ENCODE assay signal across 8 cellular contexts in the genomic region with DNA sequence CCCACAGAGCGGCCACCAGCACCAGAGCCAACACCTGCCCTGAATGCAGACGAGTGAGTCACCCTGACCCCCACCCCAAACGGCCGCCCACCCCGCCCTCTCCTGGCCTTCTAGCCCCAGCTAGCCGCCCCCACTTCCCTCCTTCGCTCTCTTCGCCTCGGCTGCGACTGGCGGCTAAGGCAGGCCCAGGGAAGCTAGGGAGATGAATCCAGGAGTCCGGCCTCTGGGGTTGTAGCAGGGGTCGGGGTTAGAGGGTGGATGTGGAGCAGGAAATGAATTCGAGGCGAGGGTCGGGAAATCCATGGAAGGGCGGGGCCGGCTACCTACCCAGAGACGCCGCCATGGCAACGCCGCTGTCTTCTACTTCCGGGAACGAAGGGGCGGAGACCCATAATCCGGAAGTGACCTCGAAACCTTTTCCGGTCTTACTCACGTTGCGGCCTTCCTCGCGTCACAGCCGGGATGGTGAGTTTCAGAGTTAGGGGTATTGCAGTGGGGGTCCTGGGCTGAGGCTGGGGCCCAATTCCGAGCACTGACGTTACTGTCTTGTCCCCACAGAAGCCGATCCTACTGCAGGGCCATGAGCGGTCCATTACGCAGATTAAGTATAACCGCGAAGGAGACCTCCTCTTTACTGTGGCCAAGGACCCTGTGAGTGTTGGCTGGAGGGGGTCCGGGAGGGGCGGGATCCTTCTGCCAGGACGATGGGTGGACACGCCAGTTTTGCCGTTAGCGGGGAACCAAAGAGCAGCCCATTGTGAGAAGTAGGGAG. TPM values are rescaled to one million over a fixed set of nuclear protein-coding genes. Genes with fewer than 3 reads are reported as not detected.
DNase-seq lines count a peak whose midpoint lies in the region; ATAC-seq and TF ChIP-seq lines count a peak whose summit lies in the region.

A gene (plus strand): TSS at position 428 of the 772 bp plus-strand sequence. CDS start 35 bp downstream, at position 463.
A gene (minus strand): TSS at position 374 of the 772 bp plus-strand sequence. CDS start 31 bp downstream, at position 343.

- peaks cover 45% of the 10 kb centered on the region for H3K79me2 ChIP-seq in HCT116 (ENCODE audit: insufficient read depth, low read length)

- H3K23ac ChIP-seq in neuronal stem cell (ENCODE audit: low read depth, low read length, poor library complexity): peak within 1 kb of the TSS; percentile 25

- H3K27me3 ChIP-seq in HCT116 (ENCODE audit: insufficient read depth, low read length) (no peaks in the 10 kb centered on the region), gastroesophageal sphincter (no peaks in the 10 kb centered on the region), neuronal stem cell (ENCODE audit: control insufficient read depth in 3 of 3, insufficient read depth in 3 of 3, low read depth in 1 of 3, low read length in 3 of 3) (no peaks in the 10 kb centered on the region)

- peak within 1 kb of the TSS; percentile 96 for H3K4me2 ChIP-seq in HCT116 (ENCODE audit: low read length)
- peak within 1 kb of the TSS; percentile 66 for H3K4me2 ChIP-seq in neuronal stem cell (ENCODE audit: insufficient read depth, low read length, poor library complexity, severe bottlenecking)

- H3K9ac ChIP-seq in HCT116 (ENCODE audit: low read length) (peak within 1 kb of the TSS; percentile 99), SK-N-MC (ENCODE audit: insufficient read length) (peak within 1 kb of the TSS; percentile 98), neuronal stem cell (ENCODE audit: low read depth, low read length, poor library complexity) (peak within 1 kb of the TSS; percentile 78)

- TSS peak; percentile 58 for BruUV-seq in HCT116 (replicated peaks; lab: Mats Ljungman, UMichigan)

- no peak within 1 kb of the TSS for H2BK15ac ChIP-seq in neuronal stem cell (ENCODE audit: low read length)

- H3K14ac ChIP-seq in neuronal stem cell (ENCODE audit: low read length): no peak within 1 kb of the TSS

- ATAC-seq in HCT116 (peak; percentile 87), gastroesophageal sphincter (peak; percentile 97)

- peak within 1 kb of the TSS; percentile 84 for H3K18ac ChIP-seq in neuronal stem cell (ENCODE audit: low read length)

- CTCF ChIA-PET in HCT116 (lab: Charles Lee): interaction anchor here (1.0 kb wide), 1 partner anchor 26 kb away, joined by 3 read pairs; no protein-coding TSS in a partner anchor
- CTCF ChIA-PET in activated naive CD4-positive, alpha-beta T cell treated with anti-CD3 and anti-CD28 coated beads, Interleukin-2, amount 10 ng/mL, durations not matched to agents 7 days and 5 days (lab: Charles Lee): interaction anchor here (2.7 kb wide), 1 partner anchor 27 kb away, joined by 19 read pairs; no protein-coding TSS in a partner anchor

- peaks cover 57% of the 10 kb centered on the region for H3K4me1 Mint-ChIP-seq in activated naive CD4-positive, alpha-beta T cell treated with anti-CD3 and anti-CD28 coated beads, Interleukin-2, amount 10 ng/mL, durations not matched to agents 7 days and 5 days

- no peak for TF ChIP-seq RAD21 in HCT116 (IDR thresholded peaks at IDR 0.05; ENCODE audit: low read depth)

- H2AFZ ChIP-seq in HCT116 (ENCODE audit: low read depth, low read length, poor library complexity, severe bottlenecking): no peak within 1 kb of the TSS
- H2AFZ ChIP-seq in neuronal stem cell (ENCODE audit: low read length): peak within 1 kb of the TSS; percentile 98

- H3K4me3 Mint-ChIP-seq in activated naive CD4-positive, alpha-beta T cell treated with anti-CD3 and anti-CD28 coated beads, Interleukin-2, amount 10 ng/mL, durations not matched to agents 7 days and 5 days: peak within 1 kb of the TSS; percentile 97

- H3K4me3 ChIP-seq in HCT116 (replicated peaks in 1 of 2; ENCODE audit: low read depth in 1 of 2, low read length in 2 of 2) (peak within 1 kb of the TSS; percentile 96 to 99), SK-N-MC (peak within 1 kb of the TSS; percentile 99), gastroesophageal sphincter (peak within 1 kb of the TSS; percentile 65 to 96), neuronal stem cell (ENCODE audit: low read length in 2 of 2) (peak within 1 kb of the TSS; percentile 84 to 97)

- H3K27me3 Mint-ChIP-seq in activated naive CD4-positive, alpha-beta T cell treated with anti-CD3 and anti-CD28 coated beads, Interleukin-2, amount 10 ng/mL, durations not matched to agents 7 days and 5 days: no peaks in the 10 kb centered on the region

- peaks cover 15 to 35% of the 10 kb centered on the region in 2 experiments for H3K4me1 ChIP-seq in HCT116 (ENCODE audit: control insufficient read depth in 1 of 2, insufficient read depth in 2 of 2, low read length in 2 of 2)
- H3K4me1 ChIP-seq in gastroesophageal sphincter: peaks cover 6 to 41% (median 20%) of the 10 kb centered on the region in 3 donors
- peaks cover 10 to 15% of the 10 kb centered on the region in 2 donors for H3K4me1 ChIP-seq in neuronal stem cell (ENCODE audit: control insufficient read depth in 2 of 2, insufficient read depth in 1 of 2, low read depth in 1 of 2, low read length in 2 of 2)

- no peak within 1 kb of the TSS for H2AK5ac ChIP-seq in neuronal stem cell (ENCODE audit: low read depth, low read length)

- no peak for TF ChIP-seq EP300 in gastroesophageal sphincter (IDR thresholded peaks at IDR 0.05)

- peak; percentile 96 for DNase-seq in G401 (ENCODE audit: low spot score)
- DNase-seq in HCT116 (ENCODE audit: low read depth, low spot score): peak; percentile 85
- peak; percentile 94 for DNase-seq in NAMALWA (ENCODE audit: low spot score)
- DNase-seq in SK-N-MC (ENCODE audit: low read depth, low spot score): peak; percentile 44
- peak; percentile 96 for DNase-seq in activated naive CD4-positive, alpha-beta T cell treated with anti-CD3 and anti-CD28 coated beads, Interleukin-2, amount 10 ng/mL, durations not matched to agents 7 days and 5 days
- peak; percentile 90 for DNase-seq in neuronal stem cell (ENCODE audit: low spot score)

- TF ChIP-seq POLR2A in HCT116 (IDR thresholded peaks at IDR 0.05; ENCODE audit: borderline replicate concordance, extremely low read depth, insufficient read depth, insufficient read length) (peak; percentile 68), gastroesophageal sphincter (IDR thresholded peaks at IDR 0.05) (peak; percentile 62 to 65)

- H2BK12ac ChIP-seq in neuronal stem cell (ENCODE audit: low read length): no peak within 1 kb of the TSS

- no peak within 1 kb of the TSS for H2BK5ac ChIP-seq in neuronal stem cell (ENCODE audit: low read length)

- WGBS in gastroesophageal sphincter (ENCODE audit: low coverage in 1 of 2), 2 donors: 0% methylated on average over 28 of the region's 46 CpGs; no CpG with 5 or more reads in 1 of the 2 donors
- WGBS in neuronal stem cell (ENCODE audit: extremely low coverage in 2 of 2, insufficient read length in 2 of 2, insufficient replicate concordance in 1 of 2), 2 donors: no CpG with 5 or more reads among the region's 46 CpGs

- TF ChIP-seq CTCF in HCT116 (IDR thresholded peaks at IDR 0.05 in 2 of 3, conservative IDR thresholded peaks at IDR 0.05 in 1 of 3; ENCODE audit: borderline replicate concordance in 1 of 3, insufficient read depth in 1 of 3, low read depth in 2 of 3, low read length in 2 of 3) (no peak), gastroesophageal sphincter (IDR thresholded peaks at IDR 0.05) (no peak), subcutaneous adipose tissue (IDR thresholded peaks at IDR 0.05; ENCODE audit: low read depth) (no peak)

- no peak within 1 kb of the TSS for H3K4ac ChIP-seq in neuronal stem cell (ENCODE audit: low read length)

- peaks cover 2% of the 10 kb centered on the region for H3K79me1 ChIP-seq in neuronal stem cell (ENCODE audit: low read depth, low read length)

- H3K27ac Mint-ChIP-seq in activated naive CD4-positive, alpha-beta T cell treated with anti-CD3 and anti-CD28 coated beads, Interleukin-2, amount 10 ng/mL, durations not matched to agents 7 days and 5 days: peak within 1 kb of the TSS; percentile 96

- peaks cover 29% of the 10 kb centered on the region for H3K36me3 Mint-ChIP-seq in activated naive CD4-positive, alpha-beta T cell treated with anti-CD3 and anti-CD28 coated beads, Interleukin-2, amount 10 ng/mL, durations not matched to agents 7 days and 5 days

- H4K8ac ChIP-seq in neuronal stem cell (ENCODE audit: low read depth, low read length): no peak within 1 kb of the TSS

- H3K36me3 ChIP-seq in HCT116 (ENCODE audit: control insufficient read depth in 1 of 2, insufficient read depth in 2 of 2, low read length in 2 of 2): peaks cover 16 to 23% of the 10 kb centered on the region in 2 experiments; a peak in 3 of 4 replicates
- H3K36me3 ChIP-seq in SK-N-MC (ENCODE audit: insufficient read depth, low read length): peaks cover 25% of the 10 kb centered on the region
- peaks cover 0 to 67% of the 10 kb centered on the region in 2 donors for H3K36me3 ChIP-seq in gastroesophageal sphincter
- H3K36me3 ChIP-seq in neuronal stem cell (replicated peaks in 1 of 2; ENCODE audit: control insufficient read depth in 2 of 2, insufficient read depth in 2 of 2, low read length in 2 of 2): peaks cover 18 to 51% of the 10 kb centered on the region in 2 donors

- intact Hi-C loops in HCT116 (cut with micrococcal nuclease): no loop called here

- peak within 1 kb of the TSS; percentile 68 for H3K27ac ChIP-seq in HCT116 (ENCODE audit: low read depth, low read length)
- peak within 1 kb of the TSS; percentile 76 for H3K27ac ChIP-seq in SK-N-MC
- peak within 1 kb of the TSS; percentile 85 to 92 (median 91) for H3K27ac ChIP-seq in gastroesophageal sphincter
- peak within 1 kb of the TSS; percentile 78 for H3K27ac ChIP-seq in neuronal stem cell (replicated peaks; ENCODE audit: low read length)

- no peaks in the 10 kb centered on the region for H3K9me3 Mint-ChIP-seq in activated naive CD4-positive, alpha-beta T cell treated with anti-CD3 and anti-CD28 coated beads, Interleukin-2, amount 10 ng/mL, durations not matched to agents 7 days and 5 days

- RAD21 ChIA-PET in HCT116 (lab: Charles Lee; ENCODE audit: low non-redundant PET in 1 of 2, low total read pairs in 2 of 2, uncharacterized antibody in 2 of 2, unreplicated experiment in 2 of 2): interaction anchor here in 1 of 2 experiments (0.7 kb wide), 1 partner anchor 19 kb away, joined by 3 read pairs; no protein-coding TSS in a partner anchor

- H2BK120ac ChIP-seq in neuronal stem cell (ENCODE audit: low read depth, low read length): no peak within 1 kb of the TSS

- in situ Hi-C loops in G401 (cut with HindIII; ENCODE audit: low sequenced_read_pairs): no loop called here

- POLR2A ChIA-PET in HCT116 (lab: Charles Lee): no interaction called here

- H3K9me3 ChIP-seq in HCT116 (ENCODE audit: control insufficient read depth in 1 of 2, insufficient read depth in 1 of 2, low read depth in 1 of 2, low read length in 2 of 2): no peaks in the 10 kb centered on the region
- H3K9me3 ChIP-seq in SK-N-MC (ENCODE audit: low read depth, low read length): no peaks in the 10 kb centered on the region
- H3K9me3 ChIP-seq in gastroesophageal sphincter: no peaks in the 10 kb centered on the region
- H3K9me3 ChIP-seq in neuronal stem cell (replicated peaks in 1 of 2; ENCODE audit: control insufficient read depth in 2 of 2, insufficient read depth in 1 of 2, low read depth in 1 of 2, low read length in 2 of 2): no peaks in the 10 kb centered on the region

- H3K9me2 ChIP-seq in HCT116 (ENCODE audit: insufficient read depth): no peaks in the 10 kb centered on the region

- H4K20me1 ChIP-seq in HCT116 (ENCODE audit: insufficient read depth): no peaks in the 10 kb centered on the region

- no peak within 1 kb of the TSS for H4K91ac ChIP-seq in neuronal stem cell (ENCODE audit: low read depth, low read length, poor library complexity)

RNA-seq across cellular contexts. Expression of the first gene that starts in this region (rescaled TPM):
- 451 and 486 TPM in 2 replicates for total RNA-seq in G401 (2014; rRNA removed; shearing (Covaris generic))
- 323 TPM for total RNA-seq in HCT116 (2021; ENCODE audit: unreplicated experiment)
- 355 and 407 TPM in 2 replicates for polyA plus RNA-seq in HCT116 (2012)
- total RNA-seq in gastroesophageal sphincter: 100 to 1,000 TPM; 123 to 224 (median 171) TPM
- 141 TPM for polyA plus RNA-seq in neuronal stem cell (2013, experiment 1 of 2)
- 146 TPM for polyA plus RNA-seq in neuronal stem cell (2013, experiment 2 of 2)
- 100 to 1,000 TPM; 137 to 166 (median 147) TPM for total RNA-seq in subcutaneous adipose tissue

RNA-seq across cellular contexts. Expression of the second gene that starts in this region (rescaled TPM):
- 11.8 and 17.0 TPM in 2 replicates for total RNA-seq in G401 (2014; rRNA removed; shearing (Covaris generic))
- 12.3 TPM for total RNA-seq in HCT116 (2021; ENCODE audit: unreplicated experiment)
- polyA plus RNA-seq in HCT116 (2012): 8.8 and 9.9 TPM in 2 replicates
- total RNA-seq in gastroesophageal sphincter: 10 to 100 TPM in 2 of 4 donors, 1 to 10 TPM in 2; 3.5 to 17.9 (median 9.9) TPM
- 7.0 TPM for polyA plus RNA-seq in neuronal stem cell (2013, experiment 1 of 2)
- polyA plus RNA-seq in neuronal stem cell (2013, experiment 2 of 2): 7.0 TPM
- 10 to 100 TPM in 1 of 4 donors, 1 to 10 TPM in 3; 7.0 to 18.6 (median 9.4) TPM for total RNA-seq in subcutaneous adipose tissue

Comparison
In these comparisons a context has a peak if more than half of its experiments do, and no peak if none do; other contexts are left out.
1. Peak in every context shown above with its lines: DNase-seq, ATAC-seq, H3K4me3 ChIP-seq and H3K27ac ChIP-seq.
2. DNase-seq: peak in every context shown above with its lines; median percentile 96 in G401; 96 in activated naive CD4-positive, alpha-beta T cell treated with anti-CD3 and anti-CD28 coated beads, Interleukin-2, amount 10 ng/mL, durations not matched to agents 7 days and 5 days; 94 in NAMALWA; 90 in neuronal stem cell; 85 in HCT116; 44 in SK-N-MC.